Comparison of ENCODE assay signal across 8 cellular contexts in the genomic region with DNA sequence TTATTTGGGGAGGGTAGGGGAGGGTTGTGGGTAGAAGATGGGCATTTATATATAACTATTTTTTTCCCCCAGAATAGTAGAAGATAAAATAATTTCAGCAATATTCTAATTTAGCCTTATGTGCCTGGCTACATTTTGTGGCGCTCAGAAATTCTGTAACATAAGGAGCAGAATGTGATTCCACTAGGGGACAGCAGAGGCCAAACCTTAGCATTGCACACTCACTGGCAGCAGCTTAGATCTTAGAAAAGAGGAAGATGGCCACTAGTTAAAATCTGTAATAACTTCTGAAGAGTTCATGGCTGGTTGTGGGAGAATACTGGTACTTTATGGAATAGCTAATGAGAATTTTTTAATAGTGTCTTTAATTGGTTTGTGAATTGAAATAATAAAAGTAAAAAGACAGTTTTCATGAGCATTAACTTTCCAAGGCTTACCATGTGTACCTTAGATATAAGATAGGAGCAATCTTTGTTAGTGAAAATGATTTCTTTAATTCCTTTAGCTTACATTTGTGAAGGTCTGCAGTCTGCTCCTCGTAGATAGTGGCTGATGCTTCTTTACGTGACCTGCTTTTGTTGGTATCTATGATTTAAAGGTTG. TPM values are rescaled to one million over a fixed set of nuclear protein-coding genes. Genes with fewer than 3 reads are reported as not detected.
DNase-seq lines count a peak whose midpoint lies in the region; ATAC-seq and TF ChIP-seq lines count a peak whose summit lies in the region.

No MANE protein-coding gene starts in this region.

- peak; percentile 77 for DNase-seq in EH (ENCODE audit: low read depth)
- peak; percentile 27 for DNase-seq in NCI-H748 treated with DMSO at 0.1 percent for 48 hours (lab: John Stamatoyannopoulos, UW)
- DNase-seq in activated T-helper 2 cell treated with anti-CD3 and anti-CD28 coated beads, Interferon-gamma antibody, Interleukin-2, Interleukin-4, amounts not matched to agents 10 μg/mL and 5 μg/mL and 100 μg/mL, durations not matched to agents 14 hours and 24 hours and 36 hours (ENCODE audit: low spot score), result peak; percentile 13
- peak; percentile 37 for DNase-seq in glutamatergic neuron
- no peak for DNase-seq in progenitor cell of endocrine pancreas (ENCODE audit: low spot score, unreplicated experiment)
- no peak for DNase-seq in T1000 (lab: John Stamatoyannopoulos, UW)

- H3K27ac Mint-ChIP-seq in activated T-helper 2 cell treated with anti-CD3 and anti-CD28 coated beads, Interferon-gamma antibody, Interleukin-2, Interleukin-4, amounts not matched to agents 10 μg/mL and 5 μg/mL and 100 μg/mL, durations not matched to agents 14 hours and 24 hours and 36 hours, result no peak overlapping the region
- H3K27ac Mint-ChIP-seq in glutamatergic neuron (ENCODE audit: unreplicated experiment) (no peak overlapping the region), progenitor cell of endocrine pancreas (no peak overlapping the region)

- ATAC-seq in GM19468 (IDR thresholded peaks at IDR 0.05; ENCODE audit: extremely low read depth, unreplicated experiment) (peak; percentile 67), HG03558 (IDR thresholded peaks at IDR 0.05; ENCODE audit: extremely low read depth, unreplicated experiment) (peak; percentile 58)

- peak; percentile 70 for TF ChIP-seq CTCF in glutamatergic neuron (IDR thresholded peaks at IDR 0.05; ENCODE audit: partially characterized antibody, unreplicated experiment)
- peak; percentile 88 for TF ChIP-seq CTCF in progenitor cell of endocrine pancreas (IDR thresholded peaks at IDR 0.05; ENCODE audit: unreplicated experiment)

- intact Hi-C loops in activated T-helper 2 cell treated with anti-CD3 and anti-CD28 coated beads, Interferon-gamma antibody, Interleukin-2, Interleukin-4, amounts not matched to agents 10 μg/mL and 5 μg/mL and 100 μg/mL, durations not matched to agents 14 hours and 24 hours and 36 hours (cut with micrococcal nuclease), result loop anchor here (1.0 kb wide), 2 partner anchors 37 to 173 kb away; no protein-coding TSS in a partner anchor

- H3K9me3 Mint-ChIP-seq in activated T-helper 2 cell treated with anti-CD3 and anti-CD28 coated beads, Interferon-gamma antibody, Interleukin-2, Interleukin-4, amounts not matched to agents 10 μg/mL and 5 μg/mL and 100 μg/mL, durations not matched to agents 14 hours and 24 hours and 36 hours, result no peaks in the 10 kb centered on the region
- H3K9me3 Mint-ChIP-seq in glutamatergic neuron (ENCODE audit: unreplicated experiment) (peaks cover 3% of the 10 kb centered on the region), progenitor cell of endocrine pancreas (ENCODE audit: low read depth) (no peaks in the 10 kb centered on the region)

- peaks cover 8% of the 10 kb centered on the region for H3K4me1 Mint-ChIP-seq in activated T-helper 2 cell treated with anti-CD3 and anti-CD28 coated beads, Interferon-gamma antibody, Interleukin-2, Interleukin-4, amounts not matched to agents 10 μg/mL and 5 μg/mL and 100 μg/mL, durations not matched to agents 14 hours and 24 hours and 36 hours (ENCODE audit: low read depth)
- no peaks in the 10 kb centered on the region for H3K4me1 Mint-ChIP-seq in glutamatergic neuron (ENCODE audit: low read depth, unreplicated experiment)
- H3K4me1 Mint-ChIP-seq in progenitor cell of endocrine pancreas (ENCODE audit: low read depth), result peaks cover 8% of the 10 kb centered on the region

- H3K27me3 Mint-ChIP-seq in activated T-helper 2 cell treated with anti-CD3 and anti-CD28 coated beads, Interferon-gamma antibody, Interleukin-2, Interleukin-4, amounts not matched to agents 10 μg/mL and 5 μg/mL and 100 μg/mL, durations not matched to agents 14 hours and 24 hours and 36 hours (ENCODE audit: low read depth), result no peaks in the 10 kb centered on the region
- H3K27me3 Mint-ChIP-seq in glutamatergic neuron (ENCODE audit: unreplicated experiment), result no peaks in the 10 kb centered on the region
- no peaks in the 10 kb centered on the region for H3K27me3 Mint-ChIP-seq in progenitor cell of endocrine pancreas

- peaks cover 61% of the 10 kb centered on the region for H3K36me3 Mint-ChIP-seq in activated T-helper 2 cell treated with anti-CD3 and anti-CD28 coated beads, Interferon-gamma antibody, Interleukin-2, Interleukin-4, amounts not matched to agents 10 μg/mL and 5 μg/mL and 100 μg/mL, durations not matched to agents 14 hours and 24 hours and 36 hours (ENCODE audit: low read depth)
- H3K36me3 Mint-ChIP-seq in glutamatergic neuron (ENCODE audit: unreplicated experiment) (no peaks in the 10 kb centered on the region), progenitor cell of endocrine pancreas (ENCODE audit: insufficient read depth) (peaks cover 12% of the 10 kb centered on the region)

- no peak overlapping the region for H3K4me3 Mint-ChIP-seq in activated T-helper 2 cell treated with anti-CD3 and anti-CD28 coated beads, Interferon-gamma antibody, Interleukin-2, Interleukin-4, amounts not matched to agents 10 μg/mL and 5 μg/mL and 100 μg/mL, durations not matched to agents 14 hours and 24 hours and 36 hours (ENCODE audit: low read depth)
- H3K4me3 Mint-ChIP-seq in glutamatergic neuron (ENCODE audit: unreplicated experiment) (no peak overlapping the region), progenitor cell of endocrine pancreas (ENCODE audit: low read depth) (no peak overlapping the region)

RNA-seq across cellular contexts. Expression of a gene that starts 33.1 kb away (rescaled TPM):
- total RNA-seq in activated T-helper 2 cell treated with anti-CD3 and anti-CD28 coated beads, Interferon-gamma antibody, Interleukin-2, Interleukin-4, amounts not matched to agents 10 μg/mL and 5 μg/mL and 100 μg/mL, durations not matched to agents 14 hours and 24 hours and 36 hours, result 57.8 TPM in 2 replicates
- total RNA-seq in glutamatergic neuron (ENCODE audit: unreplicated experiment), result 18.8 TPM
- total RNA-seq in progenitor cell of endocrine pancreas, result 31.9 and 33.3 TPM in 2 replicates

Comparison
In these comparisons a context has a peak if more than half of its experiments do, and no peak if none do; other contexts are left out.
1. DNase-seq: peak in EH (single experiment), NCI-H748 treated with DMSO at 0.1 percent for 48 hours (single experiment), activated T-helper 2 cell treated with anti-CD3 and anti-CD28 coated beads, Interferon-gamma antibody, Interleukin-2, Interleukin-4, amounts not matched to agents 10 μg/mL and 5 μg/mL and 100 μg/mL, durations not matched to agents 14 hours and 24 hours and 36 hours (single experiment) and glutamatergic neuron (single experiment); none in progenitor cell of endocrine pancreas (single experiment) and T1000 (single experiment).